Comparison of ENCODE assay signal across 7 cellular contexts in the genomic region with DNA sequence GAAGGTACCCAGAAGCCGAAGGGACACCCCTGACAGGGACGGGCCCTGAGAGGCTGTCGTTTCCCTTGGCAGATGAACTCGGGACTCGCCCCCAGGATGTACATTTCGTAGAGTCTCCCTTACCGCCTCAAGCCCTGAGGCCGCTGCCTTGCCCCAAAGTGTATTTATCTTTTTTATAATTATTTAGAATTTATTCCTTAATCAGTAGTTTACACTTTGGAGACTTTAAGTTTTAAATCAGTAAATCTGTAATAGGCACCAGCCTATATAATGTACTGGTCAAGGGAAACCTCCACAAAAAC.
A peak's percentile ranks its signal among the peaks of the same experiment; 100 is the strongest.
DNase-seq lines count a peak whose midpoint lies in the region; ATAC-seq and TF ChIP-seq lines count a peak whose summit lies in the region.

No MANE protein-coding gene starts in this region.

- peak overlapping the region; percentile 80 for H3K4me2 ChIP-seq in Loucy (ENCODE audit: low read depth, low read length, poor library complexity, severe bottlenecking)

- H3K79me2 ChIP-seq in Loucy (ENCODE audit: insufficient read depth, low read length) = peaks cover 35% of the 10 kb centered on the region

- no peaks in the 10 kb centered on the region for H3K36me3 ChIP-seq in Loucy (ENCODE audit: insufficient read depth, low read length)
- no peaks in the 10 kb centered on the region for H3K36me3 ChIP-seq in muscle layer of colon (ENCODE audit: insufficient read depth, low read length)

- H3K4me3 ChIP-seq in Loucy (ENCODE audit: low read length, poor library complexity, severe bottlenecking) (peak overlapping the region; percentile 82), muscle layer of colon (ENCODE audit: low read depth in 1 of 2, low read length in 2 of 2) (peak overlapping the region; percentile 62 to 71)

- peak overlapping the region; percentile 84 for H3K27ac ChIP-seq in caudate nucleus (ENCODE audit: low read depth, low read length)
- peak overlapping the region; percentile 54 for H3K27ac ChIP-seq in muscle layer of colon (ENCODE audit: low read depth, low read length)

- H3K27me3 ChIP-seq in Loucy (ENCODE audit: insufficient read depth, low read length, poor library complexity, severe bottlenecking) (no peaks in the 10 kb centered on the region), muscle layer of colon (ENCODE audit: control insufficient read depth in 1 of 2, insufficient read depth in 2 of 2, low read length in 2 of 2) (no peaks in the 10 kb centered on the region)

- DNase-seq in HCEC 1CT = peak; percentile 35
- DNase-seq in caudate nucleus (lab: John Stamatoyannopoulos, UW) = peak in 2 of 61 donors; percentile 30 to 32
- no peak for DNase-seq in ecto neural progenitor cell (ENCODE audit: low spot score)
- DNase-seq in CD1c-positive myeloid dendritic cell (ENCODE audit: extremely low spot score) = no peak

- peak; percentile 34 for ATAC-seq in GM18517 (IDR thresholded peaks at IDR 0.05; ENCODE audit: unreplicated experiment)

- H3K4me1 ChIP-seq in Loucy (ENCODE audit: insufficient read depth, low read length, poor library complexity, severe bottlenecking) = peaks cover 56% of the 10 kb centered on the region
- H3K4me1 ChIP-seq in muscle layer of colon (ENCODE audit: insufficient read depth, low read length) = peaks cover 6% of the 10 kb centered on the region

- 0 out of 2 replicates have a peak, but pooled peaks cover 6% of the 10 kb centered on the region for H3F3A ChIP-seq in Loucy (ENCODE audit: low read depth)

- H3K9me3 ChIP-seq in Loucy (ENCODE audit: insufficient read depth, low read depth, low read length) = no peaks in the 10 kb centered on the region
- H3K9me3 ChIP-seq in muscle layer of colon (ENCODE audit: low read length) = no peaks in the 10 kb centered on the region

- peak overlapping the region; percentile 90 for H2AFZ ChIP-seq in Loucy (ENCODE audit: low read length)

- TF ChIP-seq CTCF in Loucy (conservative IDR thresholded peaks at IDR 0.05; ENCODE audit: low read length) = no peak

- H3K9ac ChIP-seq in Loucy (ENCODE audit: low read depth, low read length, poor library complexity, severe bottlenecking) = peak overlapping the region; percentile 88
- H3K9ac ChIP-seq in muscle layer of colon (ENCODE audit: low read length) = peak overlapping the region; percentile 85

- no peaks in the 10 kb centered on the region for H4K20me1 ChIP-seq in Loucy (ENCODE audit: insufficient read depth, low read length, poor library complexity, severe bottlenecking)

- H3K9me2 ChIP-seq in Loucy (replicated peaks; ENCODE audit: low read depth, low read length) = no peaks in the 10 kb centered on the region
